Comparison of ENCODE assay signal across 25 cellular contexts in genomic region chr12:90199008-90199407, GRCh38.
DNase-seq lines count a peak whose midpoint lies in the region; ATAC-seq and TF ChIP-seq lines count a peak whose summit lies in the region.
"Had no signal": no experiment of that assay in that cellular context is flagged by ENCODE, and none has a peak within 500 bp of the region (broad histone marks: within the 10 kb centered on the region; RNA-seq: fewer than 3 reads in every experiment).

No MANE protein-coding gene starts in this region.

- H3K4me1 Mint-ChIP-seq in effector memory CD8-positive, alpha-beta T cell (ENCODE audit: low read depth in 2 of 2), result no peaks in the 10 kb centered on the region

- no peak overlapping the region for H3K27ac Mint-ChIP-seq in effector memory CD8-positive, alpha-beta T cell
- H3K27ac Mint-ChIP-seq: HFFc6; nephron progenitor cell; T-helper 1 cell treated with Interleukin-12 subunit alpha and Interleukin-12 subunit beta and Interleukin-4 antibody, amounts not matched to agents 30 μg/mL and 1 μg/mL, for 36 hours had no signal

- no peak overlapping the region for H3K4me3 Mint-ChIP-seq in effector memory CD8-positive, alpha-beta T cell
- H3K4me3 Mint-ChIP-seq: HFFc6; nephron progenitor cell; T-helper 1 cell treated with Interleukin-12 subunit alpha and Interleukin-12 subunit beta and Interleukin-4 antibody, amounts not matched to agents 30 μg/mL and 1 μg/mL, for 36 hours had no signal

- H3K27ac ChIP-seq in upper lobe of left lung (no peak overlapping the region), esophagus muscularis mucosa (replicated peaks in 1 of 4) (no peak overlapping the region)
- H3K27ac ChIP-seq: C4-2B, psoas muscle, SJCRH30, vagina, WERI-Rb-1 had no signal

- peaks cover 7 to 8% of the 10 kb centered on the region in 2 donors for H3K27me3 Mint-ChIP-seq in effector memory CD8-positive, alpha-beta T cell

- H3K36me3 ChIP-seq in upper lobe of left lung (no peaks in the 10 kb centered on the region), esophagus muscularis mucosa (no peaks in the 10 kb centered on the region)
- H3K36me3 ChIP-seq: SJCRH30, vagina, WERI-Rb-1 had no signal

- H3K36me3 Mint-ChIP-seq in effector memory CD8-positive, alpha-beta T cell (ENCODE audit: insufficient read depth), result no peaks in the 10 kb centered on the region

- ATAC-seq in upper lobe of left lung (ENCODE audit: low FRiP score in 2 of 2), result no peak
- no peak for ATAC-seq in effector memory CD8-positive, alpha-beta T cell (replicated peaks)
- ATAC-seq: PC-3, psoas muscle had no signal

- H3K4me1 ChIP-seq in upper lobe of left lung (no peaks in the 10 kb centered on the region), esophagus muscularis mucosa (no peaks in the 10 kb centered on the region)
- H3K4me1 ChIP-seq: psoas muscle, SJCRH30, vagina had no signal

- DNase-seq in NOMO-1 treated with DMSO at 0.1 percent for 48 hours (lab: John Stamatoyannopoulos, UW; ENCODE audit: unreplicated experiment), result peak; percentile 7
- DNase-seq in NOMO-1 treated with dmso at 0.1 percent for 144 hours (lab: John Stamatoyannopoulos, UW; ENCODE audit: unreplicated experiment), result no peak
- peak; percentile 6 for DNase-seq in OCI-M1 (lab: John Stamatoyannopoulos, UW)
- peak; percentile 2 for DNase-seq in fibroblast of peridontal ligament (ENCODE audit: extremely low read depth)
- peak; percentile 91 for DNase-seq in pulmonary artery endothelial cell (ENCODE audit: low read depth, low spot score)
- DNase-seq in upper lobe of left lung, result no peak
- DNase-seq in effector memory CD8-positive, alpha-beta T cell, result no peak
- DNase-seq in esophagus muscularis mucosa (ENCODE audit: extremely low spot score), result no peak
- DNase-seq: activated CD4-positive, alpha-beta T cell treated with anti-CD3 and anti-CD28 coated beads, Interleukin-2, amount 50 U/mL, for 4 hours; activated gamma-delta T cell; caudate nucleus; effector memory CD4-positive, alpha-beta T cell; HFFc6; kidney glomerular epithelial cell; NCI-H1092; NCI-H510A; nephron progenitor cell; PC-3; psoas muscle; SJCRH30; WERI-Rb-1 had no signal

- H3K9me3 ChIP-seq in upper lobe of left lung, result no peaks in the 10 kb centered on the region
- no peaks in the 10 kb centered on the region for H3K9me3 ChIP-seq in esophagus muscularis mucosa
- H3K9me3 ChIP-seq: psoas muscle, vagina had no signal

- intact Hi-C loops in esophagus muscularis mucosa (cut with DNase I), result no loop called here

- TF ChIP-seq CTCF in upper lobe of left lung (IDR thresholded peaks at IDR 0.05), result no peak
- TF ChIP-seq CTCF in esophagus muscularis mucosa (IDR thresholded peaks at IDR 0.05), result no peak

- TF ChIP-seq EP300 in upper lobe of left lung (IDR thresholded peaks at IDR 0.05), result no peak
- TF ChIP-seq EP300 in esophagus muscularis mucosa (IDR thresholded peaks at IDR 0.05), result no peak

- WGBS in upper lobe of left lung, 2 donors, result 8 to 19% methylated on average over 1 of the region's 1 CpG
- WGBS in esophagus muscularis mucosa, result 42% methylated on average over 1 of the region's 1 CpG

- H3K4me3 ChIP-seq in upper lobe of left lung (no peak overlapping the region), esophagus muscularis mucosa (no peak overlapping the region)
- H3K4me3 ChIP-seq: psoas muscle, SJCRH30, smooth muscle cell, vagina had no signal

- TF ChIP-seq POLR2A in upper lobe of left lung (IDR thresholded peaks at IDR 0.05) (no peak), esophagus muscularis mucosa (IDR thresholded peaks at IDR 0.05; ENCODE audit: low read depth) (no peak)

- no peaks in the 10 kb centered on the region for H3K9me3 Mint-ChIP-seq in effector memory CD8-positive, alpha-beta T cell
- H3K9me3 Mint-ChIP-seq: HFFc6; nephron progenitor cell; T-helper 1 cell treated with Interleukin-12 subunit alpha and Interleukin-12 subunit beta and Interleukin-4 antibody, amounts not matched to agents 30 μg/mL and 1 μg/mL, for 36 hours had no signal

- H3K27me3 ChIP-seq in upper lobe of left lung (no peaks in the 10 kb centered on the region), esophagus muscularis mucosa (no peaks in the 10 kb centered on the region)
- H3K27me3 ChIP-seq: SJCRH30, vagina had no signal

Comparison
In these comparisons a context has a peak if more than half of its experiments do, and no peak if none do; other contexts are left out.
1. DNase-seq: peak in NOMO-1 treated with DMSO at 0.1 percent for 48 hours (single experiment), OCI-M1 (single experiment), fibroblast of peridontal ligament (single experiment) and pulmonary artery endothelial cell (single experiment); none in NOMO-1 treated with dmso at 0.1 percent for 144 hours (single experiment), upper lobe of left lung (0 of 2), effector memory CD8-positive, alpha-beta T cell (0 of 3) and esophagus muscularis mucosa (single experiment).